ENCODE assay signal across 33 cellular contexts in genomic region chr1:76274302-76274701, GRCh38.
"Had no signal": no experiment of that assay in that cellular context is flagged by ENCODE, and none has a peak within 500 bp of the region (broad histone marks: within the 10 kb centered on the region; RNA-seq: fewer than 3 reads in every experiment).

No MANE protein-coding gene starts in this region.

- ATAC-seq: activated CD4-positive, alpha-beta T cell treated with anti-CD3 and anti-CD28 coated beads for 36 hours; activated CD4-positive, CD25-positive, alpha-beta regulatory T cell treated with anti-CD3 and anti-CD28 coated beads, Interleukin-2, amount 50 U/mL, for 24 hours; activated CD8-positive, alpha-beta T cell treated with anti-CD3 and anti-CD28 coated beads, Interleukin-2, amount 10 ng/mL, durations not matched to agents 7 days and 5 days; WTC11 had no signal

- H3K4me3 ChIP-seq: ascending aorta, cardiac muscle cell, SJCRH30 had no signal

- H3K9me3 ChIP-seq: ascending aorta, SJCRH30 had no signal

- H3K4me3 Mint-ChIP-seq: activated CD4-positive, alpha-beta T cell treated with anti-CD3 and anti-CD28 coated beads for 36 hours; activated CD4-positive, alpha-beta T cell treated with anti-CD3 and anti-CD28 coated beads, Interleukin-2, amount 10 ng/mL, durations not matched to agents 7 days and 5 days; activated CD8-positive, alpha-beta T cell treated with anti-CD3 and anti-CD28 coated beads, Interleukin-2, amount 10 ng/mL, durations not matched to agents 7 days and 5 days; activated naive CD4-positive, alpha-beta T cell treated with anti-CD3 and anti-CD28 coated beads for 36 hours; activated naive CD8-positive, alpha-beta T cell treated with anti-CD3 and anti-CD28 coated beads for 36 hours; activated T-cell treated with anti-CD3 and anti-CD28 coated beads, Interleukin-2, amount 50 U/mL, for 24 hours; central memory CD8-positive, alpha-beta T cell; WTC11 had no signal

- H3K27ac Mint-ChIP-seq: activated CD4-positive, alpha-beta T cell treated with anti-CD3 and anti-CD28 coated beads for 36 hours; activated CD4-positive, alpha-beta T cell treated with anti-CD3 and anti-CD28 coated beads, Interleukin-2, amount 10 ng/mL, durations not matched to agents 7 days and 5 days; activated CD8-positive, alpha-beta T cell treated with anti-CD3 and anti-CD28 coated beads, Interleukin-2, amount 10 ng/mL, durations not matched to agents 7 days and 5 days; activated naive CD4-positive, alpha-beta T cell treated with anti-CD3 and anti-CD28 coated beads for 36 hours; activated naive CD8-positive, alpha-beta T cell treated with anti-CD3 and anti-CD28 coated beads for 36 hours; activated T-cell treated with anti-CD3 and anti-CD28 coated beads, Interleukin-2, amount 50 U/mL, for 24 hours; activated T-helper 2 cell treated with anti-CD3 and anti-CD28 coated beads, Interferon-gamma antibody, Interleukin-2, Interleukin-4, amounts not matched to agents 10 μg/mL and 5 μg/mL and 100 μg/mL, durations not matched to agents 14 hours and 24 hours and 36 hours; WTC11 had no signal

- H3K9me3 Mint-ChIP-seq: activated CD4-positive, alpha-beta T cell treated with anti-CD3 and anti-CD28 coated beads, Interleukin-2, amount 10 ng/mL, durations not matched to agents 7 days and 5 days; activated naive CD4-positive, alpha-beta T cell treated with anti-CD3 and anti-CD28 coated beads for 36 hours; activated naive CD8-positive, alpha-beta T cell treated with anti-CD3 and anti-CD28 coated beads for 36 hours; activated T-cell treated with anti-CD3 and anti-CD28 coated beads, Interleukin-2, amount 50 U/mL, for 24 hours; activated T-helper 2 cell treated with anti-CD3 and anti-CD28 coated beads, Interferon-gamma antibody, Interleukin-2, Interleukin-4, amounts not matched to agents 10 μg/mL and 5 μg/mL and 100 μg/mL, durations not matched to agents 14 hours and 24 hours and 36 hours; central memory CD8-positive, alpha-beta T cell; WTC11 had no signal

- H3K27me3 ChIP-seq: ascending aorta, cardiac muscle cell, SJCRH30 had no signal

- H3K4me1 ChIP-seq: ascending aorta had no signal

- H3K27ac ChIP-seq: ascending aorta, cardiac muscle cell, KMS-11, SJCRH30 had no signal

- H3K36me3 Mint-ChIP-seq: activated naive CD8-positive, alpha-beta T cell treated with anti-CD3 and anti-CD28 coated beads for 36 hours; WTC11 had no signal

- DNase-seq: activated CD4-positive, alpha-beta T cell treated with anti-CD3 and anti-CD28 coated beads for 36 hours; activated CD4-positive, alpha-beta T cell treated with anti-CD3 and anti-CD28 coated beads, Interleukin-2, amount 10 ng/mL, durations not matched to agents 7 days and 5 days; activated CD4-positive, alpha-beta T cell treated with anti-CD3 and anti-CD28 coated beads, Interleukin-2, amount 50 U/mL, for 48 hours; activated CD8-positive, alpha-beta T cell treated with anti-CD3 and anti-CD28 coated beads, Interleukin-2, amount 10 ng/mL, durations not matched to agents 7 days and 5 days; activated gamma-delta T cell; activated naive CD4-positive, alpha-beta T cell treated with anti-CD3 and anti-CD28 coated beads for 36 hours; activated naive CD8-positive, alpha-beta T cell treated with anti-CD3 and anti-CD28 coated beads for 36 hours; activated T-cell treated with anti-CD3 and anti-CD28 coated beads, Interleukin-2, amount 50 U/mL, for 24 hours; amygdala; NCI-H1092 treated with DMSO at 0.1 percent for 48 hours; NCI-H1417; NCI-H146; NCI-H187; NCI-H2029 treated with DMSO at 0.1 percent for 48 hours; NCI-H2107; NCI-H2171; NCI-H510A; NCI-H526; NCI-H748 treated with DMSO at 0.1 percent for 48 hours; NK-92 treated with Interleukin-12 subunit alpha and Interleukin-12 subunit beta, amount 100 ng/mL, for 24 hours; SHP77; SJCRH30; SW 1271; T-helper 1 cell; T-helper 2 cell; T-helper 9 cell had no signal

- H3K36me3 ChIP-seq: ascending aorta, cardiac muscle cell, SJCRH30 had no signal

- H3K27me3 Mint-ChIP-seq: activated CD4-positive, alpha-beta T cell treated with anti-CD3 and anti-CD28 coated beads for 36 hours; activated CD4-positive, alpha-beta T cell treated with anti-CD3 and anti-CD28 coated beads, Interleukin-2, amount 10 ng/mL, durations not matched to agents 7 days and 5 days; activated naive CD8-positive, alpha-beta T cell treated with anti-CD3 and anti-CD28 coated beads for 36 hours; activated T-cell treated with anti-CD3 and anti-CD28 coated beads, Interleukin-2, amount 50 U/mL, for 24 hours; central memory CD8-positive, alpha-beta T cell had no signal
